In genomic region chr5:177546262-177546741, GRCh38 we compare ENCODE assay signal across 9 cellular contexts. TPM values are rescaled to one million over a fixed set of nuclear protein-coding genes. Genes with fewer than 3 reads are reported as not detected.
DNase-seq lines count a peak whose midpoint lies in the region; ATAC-seq and TF ChIP-seq lines count a peak whose summit lies in the region.
"Had no signal": no experiment of that assay in that cellular context is flagged by ENCODE, and none has a peak within 500 bp of the region (broad histone marks: within the 10 kb centered on the region; RNA-seq: fewer than 3 reads in every experiment).

No MANE protein-coding gene starts in this region.

- H2AFZ ChIP-seq in PC-3 (ENCODE audit: low read length) = no peak overlapping the region

- intact Hi-C loops in PC-3 (cut with micrococcal nuclease) = no loop called here

- no peaks in the 10 kb centered on the region for H3K9me3 ChIP-seq in PC-3 (ENCODE audit: low read length)

- H3K4me1 ChIP-seq in PC-3 (ENCODE audit: insufficient read depth, low read length) = peaks cover 24% of the 10 kb centered on the region

- peaks cover 13% of the 10 kb centered on the region for H4K20me1 ChIP-seq in PC-3 (ENCODE audit: low read length)

- peaks cover 4% of the 10 kb centered on the region; the same call in 1 of the 2 replicates for H3K36me3 ChIP-seq in PC-3 (ENCODE audit: low read depth, low read length)

- H3K9ac ChIP-seq in PC-3 (ENCODE audit: low read length) = no peak overlapping the region

- ATAC-seq in PC-3 = peak; percentile 93
- ATAC-seq in naive thymus-derived CD8-positive, alpha-beta T cell = no peak
- no peak for ATAC-seq in GM19397 (IDR thresholded peaks at IDR 0.05; ENCODE audit: unreplicated experiment)

- peaks cover 22% of the 10 kb centered on the region for H3F3A ChIP-seq in PC-3 (ENCODE audit: low read length, unreplicated experiment)

- DNase-seq in EL = peak; percentile 98
- peak; percentile 99 for DNase-seq in PC-3
- DNase-seq in epithelial cell of prostate (ENCODE audit: low read depth, low spot score) = peak; percentile 93
- DNase-seq in myocyte (ENCODE audit: low read depth) = peak; percentile 95
- DNase-seq in SK-N-DZ (ENCODE audit: low spot score) = no peak
- DNase-seq in NCI-H187 (lab: John Stamatoyannopoulos, UW) = no peak
- no peak for DNase-seq in naive thymus-derived CD8-positive, alpha-beta T cell

- no peak overlapping the region for H3K4me3 Mint-ChIP-seq in naive thymus-derived CD8-positive, alpha-beta T cell
- H3K4me3 Mint-ChIP-seq: memory B cell had no signal

- H3K27ac Mint-ChIP-seq in naive thymus-derived CD8-positive, alpha-beta T cell = peak overlapping the region in 1 of 10 donors; percentile 13
- H3K27ac Mint-ChIP-seq: memory B cell had no signal

- no peaks in the 10 kb centered on the region for H3K27me3 Mint-ChIP-seq in naive thymus-derived CD8-positive, alpha-beta T cell
- H3K27me3 Mint-ChIP-seq: memory B cell had no signal

- H3K27ac ChIP-seq in PC-3 (ENCODE audit: low read length) (peak overlapping the region; percentile 83), epithelial cell of prostate (peak overlapping the region; percentile 94)

- no peaks in the 10 kb centered on the region for H3K27me3 ChIP-seq in PC-3 (ENCODE audit: low read length)

- POLR2A ChIA-PET in PC-3 (lab: Charles Lee; ENCODE audit: unreplicated experiment) = interaction anchor here (0.7 to 1.0 kb wide), 4 partner anchors 9 to 51 kb away, joined by 3 to 6 read pairs (median 4); partner anchors contain the start of gene TMED9
- POLR2A ChIA-PET in naive thymus-derived CD8-positive, alpha-beta T cell (lab: Charles Lee) = no interaction called here

- peak; percentile 47; the same call in 1 of the 2 replicates for TF ChIP-seq CTCF in PC-3 (conservative IDR thresholded peaks at IDR 0.05; ENCODE audit: low read depth, low read length)

- no peaks in the 10 kb centered on the region for H3K9me2 ChIP-seq in PC-3 (replicated peaks; ENCODE audit: low read length)

- CTCF ChIA-PET in PC-3 (lab: Charles Lee) = interaction anchor here (0.6 to 1.2 kb wide), 3 partner anchors 9 to 51 kb away, joined by 3 to 5 read pairs (median 4); partner anchors contain the start of gene PDLIM7

- H3K9me3 Mint-ChIP-seq in naive thymus-derived CD8-positive, alpha-beta T cell = no peaks in the 10 kb centered on the region
- H3K9me3 Mint-ChIP-seq: memory B cell had no signal

- H3K79me2 ChIP-seq in PC-3 (ENCODE audit: low read length) = peaks cover 82% of the 10 kb centered on the region

- peak overlapping the region; percentile 45 for H3K4me2 ChIP-seq in PC-3 (ENCODE audit: low read length)

- H3K4me1 Mint-ChIP-seq in naive thymus-derived CD8-positive, alpha-beta T cell = peaks cover 17 to 40% (median 36%) of the 10 kb centered on the region in 4 donors

- peaks cover 0 to 39% (median 3%) of the 10 kb centered on the region in 3 donors for H3K36me3 Mint-ChIP-seq in naive thymus-derived CD8-positive, alpha-beta T cell

- H3K4me3 ChIP-seq in PC-3 (ENCODE audit: low read length) = no peak overlapping the region; the same call in 1 of the 2 replicates

- no TSS peak for BruUV-seq in PC-3 (replicated peaks; lab: Mats Ljungman, UMichigan)

RNA-seq across cellular contexts. Expression of gene FAM193B, which starts 8.1 kb away (rescaled TPM):
- total RNA-seq in PC-3 (2014; rRNA removed) = 33.9 and 41.1 TPM in 2 replicates
- 33.5 and 42.0 TPM in 2 replicates for total RNA-seq in myocyte
- 70.4 TPM for polyA plus RNA-seq in myocyte (2012)
- polyA plus RNA-seq in SK-N-DZ (2014; cell fraction: cytosol; rRNA removed) = 41.3 and 41.5 TPM in 2 replicates
- 321 and 386 TPM in 2 replicates for polyA plus RNA-seq in SK-N-DZ (2014; cell fraction: nucleus; rRNA removed)
- total RNA-seq in naive thymus-derived CD8-positive, alpha-beta T cell = 100 to 1,000 TPM; 214 to 225 TPM
- 1 to 10 TPM; 1.6 to 5.5 (median 3.4) TPM for polyA plus RNA-seq in naive thymus-derived CD8-positive, alpha-beta T cell

RNA-seq across cellular contexts. Expression of gene DDX41, which starts 29.5 kb away (rescaled TPM):
- total RNA-seq in PC-3 (2014; rRNA removed) (260 and 318 TPM in 2 replicates), myocyte (87.2 and 112 TPM in 2 replicates)
- polyA plus RNA-seq in myocyte (2012) = 299 TPM
- 91.5 and 112 TPM in 2 replicates for polyA plus RNA-seq in SK-N-DZ (2014; cell fraction: cytosol; rRNA removed)
- polyA plus RNA-seq in SK-N-DZ (2014; cell fraction: nucleus; rRNA removed) = 273 and 280 TPM in 2 replicates
- total RNA-seq in naive thymus-derived CD8-positive, alpha-beta T cell = 10 to 100 TPM; 84.0 to 86.4 TPM
- 10 to 100 TPM; 29.0 to 54.4 (median 43.0) TPM for polyA plus RNA-seq in naive thymus-derived CD8-positive, alpha-beta T cell

RNA-seq across cellular contexts. Expression of gene DOK3, which starts 36.7 kb away (rescaled TPM):
- 6.2 and 11.7 TPM in 2 replicates for total RNA-seq in PC-3 (2014; rRNA removed)
- 21.7 and 29.3 TPM in 2 replicates for total RNA-seq in myocyte
- 13.7 TPM for polyA plus RNA-seq in myocyte (2012)
- polyA plus RNA-seq in SK-N-DZ (2014; cell fraction: cytosol; rRNA removed) = 3.6 and 10.6 TPM in 2 replicates
- 39.9 and 78.7 TPM in 2 replicates for polyA plus RNA-seq in SK-N-DZ (2014; cell fraction: nucleus; rRNA removed)
- 1 to 10 TPM; 3.7 to 3.8 TPM for total RNA-seq in naive thymus-derived CD8-positive, alpha-beta T cell
- polyA plus RNA-seq in naive thymus-derived CD8-positive, alpha-beta T cell = under 1 TPM in 1 of 3 donors, not detected in 2; 0.22 TPM

RNA-seq across cellular contexts. Expression of gene TMED9, which starts 45.7 kb away (rescaled TPM):
- 217 and 261 TPM in 2 replicates for total RNA-seq in PC-3 (2014; rRNA removed)
- 125 and 146 TPM in 2 replicates for total RNA-seq in myocyte
- polyA plus RNA-seq in myocyte (2012) = 602 TPM
- 44.3 and 49.2 TPM in 2 replicates for polyA plus RNA-seq in SK-N-DZ (2014; cell fraction: cytosol; rRNA removed)
- 24.3 and 33.9 TPM in 2 replicates for polyA plus RNA-seq in SK-N-DZ (2014; cell fraction: nucleus; rRNA removed)
- 10 to 100 TPM; 61.5 to 63.1 TPM for total RNA-seq in naive thymus-derived CD8-positive, alpha-beta T cell
- polyA plus RNA-seq in naive thymus-derived CD8-positive, alpha-beta T cell = 100 to 1,000 TPM in 1 of 3 donors, 10 to 100 TPM in 2; 89.0 to 121 (median 93.8) TPM

RNA-seq across cellular contexts. Expression of gene PDLIM7, which starts 48.9 kb away (rescaled TPM):
- total RNA-seq in PC-3 (2014; rRNA removed) = 159 and 195 TPM in 2 replicates
- total RNA-seq in myocyte = 302 and 340 TPM in 2 replicates
- 616 TPM for polyA plus RNA-seq in myocyte (2012)
- 85.0 and 96.3 TPM in 2 replicates for polyA plus RNA-seq in SK-N-DZ (2014; cell fraction: cytosol; rRNA removed)
- 107 and 131 TPM in 2 replicates for polyA plus RNA-seq in SK-N-DZ (2014; cell fraction: nucleus; rRNA removed)
- 10 to 100 TPM; 16.7 to 19.1 TPM for total RNA-seq in naive thymus-derived CD8-positive, alpha-beta T cell
- polyA plus RNA-seq in naive thymus-derived CD8-positive, alpha-beta T cell = 1 to 10 TPM; 4.3 to 5.8 (median 5.3) TPM

Comparison
In these comparisons a context has a peak if more than half of its experiments do, and no peak if none do; other contexts are left out.
1. DNase-seq: peak in EL (single experiment), PC-3 (single experiment), epithelial cell of prostate (single experiment) and myocyte (single experiment); none in SK-N-DZ (single experiment), NCI-H187 (0 of 2) and naive thymus-derived CD8-positive, alpha-beta T cell (0 of 10).